Comparison of ENCODE assay signal across 1 cellular context in the genomic region with DNA sequence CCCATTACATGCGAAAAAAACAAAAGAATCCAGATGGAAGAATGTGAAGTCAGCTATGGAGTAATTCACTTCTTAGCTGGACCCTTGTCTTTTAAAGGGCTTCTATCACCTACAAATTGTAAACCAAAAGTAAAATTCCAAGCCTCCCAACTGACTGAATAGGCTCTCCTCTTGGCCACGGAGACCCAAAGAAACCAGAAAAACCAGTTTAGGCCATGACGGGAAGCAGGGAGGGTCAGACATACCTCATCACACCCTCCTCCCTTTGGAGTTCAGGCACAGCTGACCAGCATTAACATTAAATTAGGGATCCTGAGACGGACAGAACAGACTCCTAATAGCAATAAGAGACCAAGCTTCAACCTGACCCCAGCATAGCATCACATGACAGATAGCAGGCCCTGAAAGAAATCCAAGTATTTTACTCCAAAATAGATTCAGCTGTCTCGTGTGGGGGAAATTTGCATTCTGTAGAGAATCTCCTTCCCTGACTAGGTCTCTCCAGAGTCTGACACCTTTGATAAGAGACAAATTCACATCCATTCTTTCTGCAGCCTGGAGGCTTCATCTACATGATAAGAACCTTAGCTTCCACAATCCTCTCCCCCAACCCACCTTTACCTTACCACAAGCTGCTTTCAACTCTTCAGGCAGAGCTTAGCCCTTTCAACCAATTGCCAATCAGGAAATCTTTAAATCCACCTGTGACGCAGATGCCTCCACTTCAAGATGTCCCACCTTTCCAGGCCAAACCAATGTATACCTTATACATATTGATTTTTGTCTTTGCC.
TF ChIP-seq lines count a peak whose summit lies in the region.

No MANE protein-coding gene starts in this region.

TF ChIP-seq in H1, 55 proteins besides CTCF, POLR2A, EP300 and RAD21:
- TF ChIP-seq RXRA (IDR thresholded peaks at IDR 0.05; ENCODE audit: insufficient read depth, low read depth, low read length) (no peak), BACH1 (IDR thresholded peaks at IDR 0.05; ENCODE audit: low read length) (no peak), EGR1 (IDR thresholded peaks at IDR 0.05; ENCODE audit: borderline replicate concordance, low read depth, low read length) (no peak), NANOG (IDR thresholded peaks at IDR 0.05; ENCODE audit: insufficient read depth, low read depth, low read length, poor library complexity, severe bottlenecking) (peak; percentile 41), TCF12 (IDR thresholded peaks at IDR 0.05; ENCODE audit: low read depth, low read length) (0 out of 2 replicates have a peak, but pooled peaks have one; percentile 14), GABPA (IDR thresholded peaks at IDR 0.05; ENCODE audit: borderline replicate concordance, insufficient read depth, low read length) (no peak), JUN (IDR thresholded peaks at IDR 0.05; ENCODE audit: low read depth, low read length) (no peak), HDAC2 (IDR thresholded peaks at IDR 0.05; ENCODE audit: borderline replicate concordance in 1 of 2, low read depth in 2 of 2, low read length in 2 of 2) (0 out of 4 replicates have a peak, but pooled peaks of 1 of the 2 experiments have one; percentile 33), KDM1A (IDR thresholded peaks at IDR 0.05; ENCODE audit: borderline replicate concordance, low read length) (no peak), MAFK (IDR thresholded peaks at IDR 0.05; ENCODE audit: low read depth, low read length) (no peak), GTF2F1 (IDR thresholded peaks at IDR 0.05; ENCODE audit: borderline replicate concordance, low read depth, low read length) (no peak), NRF1 (IDR thresholded peaks at IDR 0.05; ENCODE audit: low read depth, low read length) (no peak), SIRT6 (IDR thresholded peaks at IDR 0.05; ENCODE audit: low read length) (no peak), TAF7 (optimal IDR thresholded peaks at IDR 0.05; ENCODE audit: borderline replicate concordance, low read depth, low read length) (no peak), TBP (IDR thresholded peaks at IDR 0.05; ENCODE audit: low read depth, low read length) (no peak), EZH2 (IDR thresholded peaks at IDR 0.05; ENCODE audit: low read depth, low read length, severe bottlenecking) (no peak), PHF8 (conservative IDR thresholded peaks at IDR 0.05; ENCODE audit: low read depth, low read length) (no peak), RNF2 (IDR thresholded peaks at IDR 0.05; ENCODE audit: borderline replicate concordance, low read depth, low read length, missing control alignments, poor library complexity, severe bottlenecking) (no peak), JUND (IDR thresholded peaks at IDR 0.05; ENCODE audit: low read length) (no peak), CHD2 (IDR thresholded peaks at IDR 0.05; ENCODE audit: low read length) (no peak), POLR2AphosphoS5 (IDR thresholded peaks at IDR 0.05; ENCODE audit: low read depth, low read length) (no peak), BCL11A (IDR thresholded peaks at IDR 0.05; ENCODE audit: low read depth in 2 of 2, low read length in 2 of 2) (no peak), CBX5 (IDR thresholded peaks at IDR 0.05; ENCODE audit: low read depth, low read length) (no peak), CBX8 (IDR thresholded peaks at IDR 0.05; ENCODE audit: borderline replicate concordance, low read depth, low read length) (no peak), SAP30 (IDR thresholded peaks at IDR 0.05; ENCODE audit: insufficient read depth, insufficient replicate concordance, low read length) (no peak), BRCA1 (IDR thresholded peaks at IDR 0.05; ENCODE audit: low read depth, low read length) (no peak), SP1 (IDR thresholded peaks at IDR 0.05; ENCODE audit: low read depth, low read length) (peak; percentile 95), RBBP5 (IDR thresholded peaks at IDR 0.05; ENCODE audit: borderline replicate concordance, low read depth, low read length) (peak; percentile 95; the same call in 1 of the 2 replicates), RFX5 (IDR thresholded peaks at IDR 0.05; ENCODE audit: borderline replicate concordance, low read depth, low read length) (no peak), CREB1 (IDR thresholded peaks at IDR 0.05) (peak; percentile 71), SRF (IDR thresholded peaks at IDR 0.05; ENCODE audit: low read depth, low read length) (no peak), KDM4A (IDR thresholded peaks at IDR 0.05; ENCODE audit: low read depth, low read length, severe bottlenecking) (no peak), CHD1 (IDR thresholded peaks at IDR 0.05; ENCODE audit: low read depth, low read length) (no peak), ZNF274 (IDR thresholded peaks at IDR 0.05; ENCODE audit: borderline replicate concordance, extremely low read depth, low read length) (no peak), SIX5 (IDR thresholded peaks at IDR 0.05; ENCODE audit: low read depth, low read length) (no peak), TEAD4 (IDR thresholded peaks at IDR 0.05; ENCODE audit: low read depth, low read length) (peak; percentile 76), ASH2L (IDR thresholded peaks at IDR 0.05; ENCODE audit: low read length) (peak; percentile 99), SP4 (IDR thresholded peaks at IDR 0.05; ENCODE audit: low read length) (no peak), KDM5A (IDR thresholded peaks at IDR 0.05; ENCODE audit: low read length) (no peak), CEBPB (IDR thresholded peaks at IDR 0.05; ENCODE audit: low read depth, low read length) (no peak), SP2 (IDR thresholded peaks at IDR 0.05; ENCODE audit: low read length) (no peak), SUZ12 (IDR thresholded peaks at IDR 0.05; ENCODE audit: low read length) (no peak), CTBP2 (IDR thresholded peaks at IDR 0.05; ENCODE audit: borderline replicate concordance, insufficient read depth, insufficient read length, low read length) (no peak), HDAC6 (IDR thresholded peaks at IDR 0.05; ENCODE audit: low read depth, low read length) (no peak), POU5F1 (IDR thresholded peaks at IDR 0.05; ENCODE audit: low read depth, low read length) (0 out of 2 replicates have a peak, but pooled peaks have one; percentile 3), TAF1 (IDR thresholded peaks at IDR 0.05; ENCODE audit: low read depth, low read length) (0 out of 2 replicates have a peak, but pooled peaks have one; percentile 32), FOSL1 (IDR thresholded peaks at IDR 0.05; ENCODE audit: insufficient read depth, low read depth, low read length) (no peak), SIN3A (conservative IDR thresholded peaks at IDR 0.05 in 1 of 2, IDR thresholded peaks at IDR 0.05 in 1 of 2; ENCODE audit: low read depth in 1 of 2, low read length in 2 of 2) (peak; percentile 41 to 76; a peak in 2 of 4 replicates), YY1 (IDR thresholded peaks at IDR 0.05; ENCODE audit: low read depth, low read length) (peak; percentile 64)
- TF ChIP-seq, protein P1, sequence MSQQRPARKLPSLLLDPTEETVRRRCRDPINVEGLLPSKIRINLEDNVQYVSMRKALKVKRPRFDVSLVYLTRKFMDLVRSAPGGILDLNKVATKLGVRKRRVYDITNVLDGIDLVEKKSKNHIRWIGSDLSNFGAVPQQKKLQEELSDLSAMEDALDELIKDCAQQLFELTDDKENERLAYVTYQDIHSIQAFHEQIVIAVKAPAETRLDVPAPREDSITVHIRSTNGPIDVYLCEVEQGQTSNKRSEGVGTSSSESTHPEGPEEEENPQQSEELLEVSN (IDR thresholded peaks at IDR 0.05), result no peak
- TF ChIP-seq, protein P2, sequence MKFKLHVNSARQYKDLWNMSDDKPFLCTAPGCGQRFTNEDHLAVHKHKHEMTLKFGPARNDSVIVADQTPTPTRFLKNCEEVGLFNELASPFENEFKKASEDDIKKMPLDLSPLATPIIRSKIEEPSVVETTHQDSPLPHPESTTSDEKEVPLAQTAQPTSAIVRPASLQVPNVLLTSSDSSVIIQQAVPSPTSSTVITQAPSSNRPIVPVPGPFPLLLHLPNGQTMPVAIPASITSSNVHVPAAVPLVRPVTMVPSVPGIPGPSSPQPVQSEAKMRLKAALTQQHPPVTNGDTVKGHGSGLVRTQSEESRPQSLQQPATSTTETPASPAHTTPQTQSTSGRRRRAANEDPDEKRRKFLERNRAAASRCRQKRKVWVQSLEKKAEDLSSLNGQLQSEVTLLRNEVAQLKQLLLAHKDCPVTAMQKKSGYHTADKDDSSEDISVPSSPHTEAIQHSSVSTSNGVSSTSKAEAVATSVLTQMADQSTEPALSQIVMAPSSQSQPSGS (IDR thresholded peaks at IDR 0.05; ENCODE audit: low read length), result peak; percentile 72; the same call in 1 of the 2 replicates
- TF ChIP-seq, protein P3, sequence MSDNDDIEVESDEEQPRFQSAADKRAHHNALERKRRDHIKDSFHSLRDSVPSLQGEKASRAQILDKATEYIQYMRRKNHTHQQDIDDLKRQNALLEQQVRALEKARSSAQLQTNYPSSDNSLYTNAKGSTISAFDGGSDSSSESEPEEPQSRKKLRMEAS (IDR thresholded peaks at IDR 0.05), result 0 out of 2 replicates have a peak, but pooled peaks have one; percentile 31
- TF ChIP-seq, protein P4, sequence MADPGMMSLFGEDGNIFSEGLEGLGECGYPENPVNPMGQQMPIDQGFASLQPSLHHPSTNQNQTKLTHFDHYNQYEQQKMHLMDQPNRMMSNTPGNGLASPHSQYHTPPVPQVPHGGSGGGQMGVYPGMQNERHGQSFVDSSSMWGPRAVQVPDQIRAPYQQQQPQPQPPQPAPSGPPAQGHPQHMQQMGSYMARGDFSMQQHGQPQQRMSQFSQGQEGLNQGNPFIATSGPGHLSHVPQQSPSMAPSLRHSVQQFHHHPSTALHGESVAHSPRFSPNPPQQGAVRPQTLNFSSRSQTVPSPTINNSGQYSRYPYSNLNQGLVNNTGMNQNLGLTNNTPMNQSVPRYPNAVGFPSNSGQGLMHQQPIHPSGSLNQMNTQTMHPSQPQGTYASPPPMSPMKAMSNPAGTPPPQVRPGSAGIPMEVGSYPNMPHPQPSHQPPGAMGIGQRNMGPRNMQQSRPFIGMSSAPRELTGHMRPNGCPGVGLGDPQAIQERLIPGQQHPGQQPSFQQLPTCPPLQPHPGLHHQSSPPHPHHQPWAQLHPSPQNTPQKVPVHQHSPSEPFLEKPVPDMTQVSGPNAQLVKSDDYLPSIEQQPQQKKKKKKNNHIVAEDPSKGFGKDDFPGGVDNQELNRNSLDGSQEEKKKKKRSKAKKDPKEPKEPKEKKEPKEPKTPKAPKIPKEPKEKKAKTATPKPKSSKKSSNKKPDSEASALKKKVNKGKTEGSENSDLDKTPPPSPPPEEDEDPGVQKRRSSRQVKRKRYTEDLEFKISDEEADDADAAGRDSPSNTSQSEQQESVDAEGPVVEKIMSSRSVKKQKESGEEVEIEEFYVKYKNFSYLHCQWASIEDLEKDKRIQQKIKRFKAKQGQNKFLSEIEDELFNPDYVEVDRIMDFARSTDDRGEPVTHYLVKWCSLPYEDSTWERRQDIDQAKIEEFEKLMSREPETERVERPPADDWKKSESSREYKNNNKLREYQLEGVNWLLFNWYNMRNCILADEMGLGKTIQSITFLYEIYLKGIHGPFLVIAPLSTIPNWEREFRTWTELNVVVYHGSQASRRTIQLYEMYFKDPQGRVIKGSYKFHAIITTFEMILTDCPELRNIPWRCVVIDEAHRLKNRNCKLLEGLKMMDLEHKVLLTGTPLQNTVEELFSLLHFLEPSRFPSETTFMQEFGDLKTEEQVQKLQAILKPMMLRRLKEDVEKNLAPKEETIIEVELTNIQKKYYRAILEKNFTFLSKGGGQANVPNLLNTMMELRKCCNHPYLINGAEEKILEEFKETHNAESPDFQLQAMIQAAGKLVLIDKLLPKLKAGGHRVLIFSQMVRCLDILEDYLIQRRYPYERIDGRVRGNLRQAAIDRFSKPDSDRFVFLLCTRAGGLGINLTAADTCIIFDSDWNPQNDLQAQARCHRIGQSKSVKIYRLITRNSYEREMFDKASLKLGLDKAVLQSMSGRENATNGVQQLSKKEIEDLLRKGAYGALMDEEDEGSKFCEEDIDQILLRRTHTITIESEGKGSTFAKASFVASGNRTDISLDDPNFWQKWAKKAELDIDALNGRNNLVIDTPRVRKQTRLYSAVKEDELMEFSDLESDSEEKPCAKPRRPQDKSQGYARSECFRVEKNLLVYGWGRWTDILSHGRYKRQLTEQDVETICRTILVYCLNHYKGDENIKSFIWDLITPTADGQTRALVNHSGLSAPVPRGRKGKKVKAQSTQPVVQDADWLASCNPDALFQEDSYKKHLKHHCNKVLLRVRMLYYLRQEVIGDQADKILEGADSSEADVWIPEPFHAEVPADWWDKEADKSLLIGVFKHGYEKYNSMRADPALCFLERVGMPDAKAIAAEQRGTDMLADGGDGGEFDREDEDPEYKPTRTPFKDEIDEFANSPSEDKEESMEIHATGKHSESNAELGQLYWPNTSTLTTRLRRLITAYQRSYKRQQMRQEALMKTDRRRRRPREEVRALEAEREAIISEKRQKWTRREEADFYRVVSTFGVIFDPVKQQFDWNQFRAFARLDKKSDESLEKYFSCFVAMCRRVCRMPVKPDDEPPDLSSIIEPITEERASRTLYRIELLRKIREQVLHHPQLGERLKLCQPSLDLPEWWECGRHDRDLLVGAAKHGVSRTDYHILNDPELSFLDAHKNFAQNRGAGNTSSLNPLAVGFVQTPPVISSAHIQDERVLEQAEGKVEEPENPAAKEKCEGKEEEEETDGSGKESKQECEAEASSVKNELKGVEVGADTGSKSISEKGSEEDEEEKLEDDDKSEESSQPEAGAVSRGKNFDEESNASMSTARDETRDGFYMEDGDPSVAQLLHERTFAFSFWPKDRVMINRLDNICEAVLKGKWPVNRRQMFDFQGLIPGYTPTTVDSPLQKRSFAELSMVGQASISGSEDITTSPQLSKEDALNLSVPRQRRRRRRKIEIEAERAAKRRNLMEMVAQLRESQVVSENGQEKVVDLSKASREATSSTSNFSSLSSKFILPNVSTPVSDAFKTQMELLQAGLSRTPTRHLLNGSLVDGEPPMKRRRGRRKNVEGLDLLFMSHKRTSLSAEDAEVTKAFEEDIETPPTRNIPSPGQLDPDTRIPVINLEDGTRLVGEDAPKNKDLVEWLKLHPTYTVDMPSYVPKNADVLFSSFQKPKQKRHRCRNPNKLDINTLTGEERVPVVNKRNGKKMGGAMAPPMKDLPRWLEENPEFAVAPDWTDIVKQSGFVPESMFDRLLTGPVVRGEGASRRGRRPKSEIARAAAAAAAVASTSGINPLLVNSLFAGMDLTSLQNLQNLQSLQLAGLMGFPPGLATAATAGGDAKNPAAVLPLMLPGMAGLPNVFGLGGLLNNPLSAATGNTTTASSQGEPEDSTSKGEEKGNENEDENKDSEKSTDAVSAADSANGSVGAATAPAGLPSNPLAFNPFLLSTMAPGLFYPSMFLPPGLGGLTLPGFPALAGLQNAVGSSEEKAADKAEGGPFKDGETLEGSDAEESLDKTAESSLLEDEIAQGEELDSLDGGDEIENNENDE (IDR thresholded peaks at IDR 0.05; ENCODE audit: insufficient replicate concordance, low read length), result peak; percentile 64
- TF ChIP-seq, protein P5, sequence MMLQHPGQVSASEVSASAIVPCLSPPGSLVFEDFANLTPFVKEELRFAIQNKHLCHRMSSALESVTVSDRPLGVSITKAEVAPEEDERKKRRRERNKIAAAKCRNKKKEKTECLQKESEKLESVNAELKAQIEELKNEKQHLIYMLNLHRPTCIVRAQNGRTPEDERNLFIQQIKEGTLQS (IDR thresholded peaks at IDR 0.05; ENCODE audit: insufficient read depth, low read depth, low read length), result no peak
- TF ChIP-seq, protein P6, sequence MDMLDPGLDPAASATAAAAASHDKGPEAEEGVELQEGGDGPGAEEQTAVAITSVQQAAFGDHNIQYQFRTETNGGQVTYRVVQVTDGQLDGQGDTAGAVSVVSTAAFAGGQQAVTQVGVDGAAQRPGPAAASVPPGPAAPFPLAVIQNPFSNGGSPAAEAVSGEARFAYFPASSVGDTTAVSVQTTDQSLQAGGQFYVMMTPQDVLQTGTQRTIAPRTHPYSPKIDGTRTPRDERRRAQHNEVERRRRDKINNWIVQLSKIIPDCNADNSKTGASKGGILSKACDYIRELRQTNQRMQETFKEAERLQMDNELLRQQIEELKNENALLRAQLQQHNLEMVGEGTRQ (IDR thresholded peaks at IDR 0.05; ENCODE audit: low read length), result no peak
